Comparison of ENCODE assay signal across 27 cellular contexts in the genomic region with DNA sequence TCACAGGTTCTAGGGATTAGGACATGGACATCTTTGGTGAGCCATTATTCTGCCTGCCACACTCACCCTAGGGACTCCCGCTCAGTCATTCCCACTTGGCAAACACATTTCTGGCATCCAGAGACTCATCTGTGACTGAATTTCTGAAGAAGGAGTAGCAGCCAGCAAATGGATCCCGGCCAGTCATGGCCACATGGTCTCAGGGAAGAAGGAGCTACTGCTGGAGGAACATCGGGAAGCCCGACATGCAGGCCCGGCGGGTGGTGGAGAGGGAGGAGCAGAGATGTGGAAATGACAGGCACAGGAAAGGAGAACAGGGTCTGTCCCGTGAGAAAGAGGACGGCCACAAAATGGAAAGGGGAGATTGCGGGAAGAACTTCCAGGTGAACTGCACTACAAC.
DNase-seq lines count a peak whose midpoint lies in the region; ATAC-seq and TF ChIP-seq lines count a peak whose summit lies in the region.
"Had no signal": no experiment of that assay in that cellular context is flagged by ENCODE, and none has a peak within 500 bp of the region (broad histone marks: within the 10 kb centered on the region; RNA-seq: fewer than 3 reads in every experiment).

No MANE protein-coding gene starts in this region.

- no peak overlapping the region for H3K4me2 ChIP-seq in H9 (ENCODE audit: insufficient read depth, insufficient read length, low read length)
- H3K4me2 ChIP-seq in neuronal stem cell (ENCODE audit: insufficient read depth, low read length, poor library complexity, severe bottlenecking) = no peak overlapping the region
- H3K4me2 ChIP-seq: SK-N-SH had no signal

- no peak overlapping the region for H2BK20ac ChIP-seq in H9 (ENCODE audit: low read depth, low read length, poor library complexity, severe bottlenecking)

- H3K9me3 Mint-ChIP-seq in H9 = no peaks in the 10 kb centered on the region
- H3K9me3 Mint-ChIP-seq: activated CD4-positive, alpha-beta memory T cell treated with anti-CD3 and anti-CD28 coated beads, Interleukin-2, amount 10 ng/mL, durations not matched to agents 7 days and 5 days; activated naive CD8-positive, alpha-beta T cell treated with anti-CD3 and anti-CD28 coated beads for 36 hours; CD8-positive, alpha-beta T cell; natural killer cell; stimulated activated naive B cell treated with anti-CD40 and anti-IgM and Interleukin-4, amounts not matched to agents 10 μg/mL and 1 μg/mL and 100 μg/mL, for 72 hours had no signal

- H3K4me3 Mint-ChIP-seq in H9 = no peak overlapping the region
- H3K4me3 Mint-ChIP-seq: activated CD4-positive, alpha-beta memory T cell treated with anti-CD3 and anti-CD28 coated beads, Interleukin-2, amount 10 ng/mL, durations not matched to agents 7 days and 5 days; activated naive CD8-positive, alpha-beta T cell treated with anti-CD3 and anti-CD28 coated beads for 36 hours; CD8-positive, alpha-beta T cell; natural killer cell; stimulated activated naive B cell treated with anti-CD40 and anti-IgM and Interleukin-4, amounts not matched to agents 10 μg/mL and 1 μg/mL and 100 μg/mL, for 72 hours; T-helper 17 cell had no signal

- TF ChIP-seq CTCF in H9 (conservative IDR thresholded peaks at IDR 0.05) = no peak

- H2BK15ac ChIP-seq in H9 (ENCODE audit: low read depth, low read length) (no peak overlapping the region), neuronal stem cell (ENCODE audit: low read length) (no peak overlapping the region)

- H4K5ac ChIP-seq in H9 (ENCODE audit: insufficient read length, low read depth, low read length) = no peak overlapping the region

- peaks cover 9% of the 10 kb centered on the region; the same call in 1 of the 2 replicates for H3K27me3 Mint-ChIP-seq in H9 (ENCODE audit: low read depth)
- H3K27me3 Mint-ChIP-seq: activated naive CD8-positive, alpha-beta T cell treated with anti-CD3 and anti-CD28 coated beads for 36 hours had no signal

- H4K91ac ChIP-seq in H9 (ENCODE audit: insufficient read length, low read depth, low read length) = no peak overlapping the region
- H4K91ac ChIP-seq in neuronal stem cell (ENCODE audit: low read depth, low read length, poor library complexity) = no peak overlapping the region

- no peak overlapping the region for H2BK120ac ChIP-seq in H9 (ENCODE audit: low read depth, low read length, poor library complexity, severe bottlenecking)
- no peak overlapping the region for H2BK120ac ChIP-seq in neuronal stem cell (ENCODE audit: low read depth, low read length)

- H3K23ac ChIP-seq in H9 (ENCODE audit: insufficient read length, low read depth, low read length) (no peak overlapping the region), neuronal stem cell (ENCODE audit: low read depth, low read length, poor library complexity) (no peak overlapping the region)

- H3K4me1 ChIP-seq in aorta (ENCODE audit: control insufficient read depth in 1 of 2, insufficient read depth in 2 of 2, low read length in 2 of 2) = no peaks in the 10 kb centered on the region
- peaks cover 10% of the 10 kb centered on the region; the same call in 1 of the 2 replicates for H3K4me1 ChIP-seq in H9 (ENCODE audit: insufficient read depth, low read length)
- peaks cover 0 to 14% of the 10 kb centered on the region in 2 donors for H3K4me1 ChIP-seq in neuronal stem cell (ENCODE audit: control insufficient read depth in 2 of 2, insufficient read depth in 1 of 2, low read depth in 1 of 2, low read length in 2 of 2)
- H3K4me1 ChIP-seq: pancreas had no signal

- DNase-seq in Right ventricle myocardium superior (peak; percentile 52), cardiac septum (ENCODE audit: low spot score) (no peak), cerebellar nuclear complex (lab: John Stamatoyannopoulos, UW) (peak; percentile 27 to 43), middle frontal gyrus (ENCODE audit: extremely low spot score, low spot score) (peak; percentile 63), aorta (peak; percentile 81 to 86), NCI-H128 (lab: John Stamatoyannopoulos, UW; ENCODE audit: unreplicated experiment) (no peak), H9 (no peak), neuronal stem cell (ENCODE audit: low spot score) (no peak)
- DNase-seq: activated CD4-positive, alpha-beta memory T cell treated with anti-CD3 and anti-CD28 coated beads, Interleukin-2, amount 10 ng/mL, durations not matched to agents 7 days and 5 days; activated CD4-positive, alpha-beta T cell treated with anti-CD3 and anti-CD28 coated beads for 1 hour; activated naive CD8-positive, alpha-beta T cell treated with anti-CD3 and anti-CD28 coated beads for 36 hours; AML-193; CD8-positive, alpha-beta T cell; central memory CD4-positive, alpha-beta T cell; natural killer cell; NCI-H1092; NCI-H2029; NCI-H2227 treated with DMSO at 0.1 percent for 48 hours; NCI-H82; pancreas; SK-N-SH; stimulated activated CD4-positive, alpha-beta T cell treated with anti-CD3 and anti-CD28 coated beads, Interleukin-4, amount 100 ng/mL, for 4 hours; stimulated activated naive B cell treated with anti-CD40 and anti-IgM and Interleukin-4, amounts not matched to agents 10 μg/mL and 1 μg/mL and 100 μg/mL, for 72 hours; T-helper 17 cell; testis had no signal

- H3K79me1 ChIP-seq in H9 (ENCODE audit: insufficient read depth, low read depth, low read length, poor library complexity, severe bottlenecking) (no peaks in the 10 kb centered on the region), neuronal stem cell (ENCODE audit: low read depth, low read length) (no peaks in the 10 kb centered on the region)

- no peak overlapping the region for H3K18ac ChIP-seq in H9 (ENCODE audit: insufficient read length, low read depth, low read length)
- H3K18ac ChIP-seq in neuronal stem cell (ENCODE audit: low read length) = no peak overlapping the region

- H3K27ac Mint-ChIP-seq in H9 = peak overlapping the region in 1 of 3 experiments; percentile 9; a peak in 1 of 7 replicates
- H3K27ac Mint-ChIP-seq: activated CD4-positive, alpha-beta memory T cell treated with anti-CD3 and anti-CD28 coated beads, Interleukin-2, amount 10 ng/mL, durations not matched to agents 7 days and 5 days; activated naive CD8-positive, alpha-beta T cell treated with anti-CD3 and anti-CD28 coated beads for 36 hours; CD8-positive, alpha-beta T cell; natural killer cell; stimulated activated naive B cell treated with anti-CD40 and anti-IgM and Interleukin-4, amounts not matched to agents 10 μg/mL and 1 μg/mL and 100 μg/mL, for 72 hours; T-helper 17 cell had no signal

- no peaks in the 10 kb centered on the region for H3K79me2 ChIP-seq in H9 (ENCODE audit: insufficient read depth, low read length)

- H3K9ac ChIP-seq in H9 (ENCODE audit: extremely low read depth, insufficient read length, low read length) (no peak overlapping the region), neuronal stem cell (ENCODE audit: low read depth, low read length, poor library complexity) (no peak overlapping the region)
- H3K9ac ChIP-seq: SK-N-SH had no signal

- no peaks in the 10 kb centered on the region for H3K27me3 ChIP-seq in aorta (ENCODE audit: control insufficient read depth in 1 of 2, insufficient read depth in 2 of 2, low read length in 1 of 2)
- H3K27me3 ChIP-seq in H9 (ENCODE audit: insufficient read depth, low read length) = no peaks in the 10 kb centered on the region
- H3K27me3 ChIP-seq in neuronal stem cell (ENCODE audit: control insufficient read depth in 3 of 3, insufficient read depth in 3 of 3, low read depth in 1 of 3, low read length in 3 of 3) = no peaks in the 10 kb centered on the region
- H3K27me3 ChIP-seq: pancreas, testis had no signal

- H3T11ph ChIP-seq in H9 (ENCODE audit: low read length) = no peak overlapping the region

- H3K14ac ChIP-seq in H9 (ENCODE audit: insufficient read depth, low read length) (no peak overlapping the region), neuronal stem cell (ENCODE audit: low read length) (no peak overlapping the region)

- H4K8ac ChIP-seq in H9 (replicated peaks; ENCODE audit: insufficient read length, low read depth, low read length) = no peak overlapping the region
- H4K8ac ChIP-seq in neuronal stem cell (ENCODE audit: low read depth, low read length) = no peak overlapping the region

- H2AK5ac ChIP-seq in H9 (ENCODE audit: insufficient read length, low read length) (no peak overlapping the region), neuronal stem cell (ENCODE audit: low read depth, low read length) (no peak overlapping the region)

- no peak overlapping the region for H2AFZ ChIP-seq in H9 (ENCODE audit: low read length)
- no peak overlapping the region for H2AFZ ChIP-seq in neuronal stem cell (ENCODE audit: low read length)

- intact Hi-C loops in Right ventricle myocardium superior (cut with DNase I) = no loop called here
- intact Hi-C loops in cardiac septum (cut with DNase I) = no loop called here
- intact Hi-C loops in aorta (cut with DNase I) = no loop called here

- H2BK12ac ChIP-seq in H9 (ENCODE audit: insufficient read length, low read depth, low read length) (no peak overlapping the region), neuronal stem cell (ENCODE audit: low read length) (no peak overlapping the region)

- WGBS in aorta, 2 donors = 29 to 31% methylated on average over 9 of the region's 9 CpGs
- WGBS in H9 (ENCODE audit: extremely low coverage, insufficient read length, low lambda C conversion rate) = no CpG with 5 or more reads among the region's 9 CpGs
- no CpG with 5 or more reads among the region's 9 CpGs for WGBS in neuronal stem cell (ENCODE audit: extremely low coverage in 2 of 2, insufficient read length in 2 of 2, insufficient replicate concordance in 1 of 2), 2 donors

- H3K36me3 Mint-ChIP-seq in H9 (ENCODE audit: insufficient read depth in 1 of 3, low read depth in 3 of 3) = peaks cover 0 to 5% (median 2%) of the 10 kb centered on the region in 3 experiments; a peak in 2 of 7 replicates
- H3K36me3 Mint-ChIP-seq: activated naive CD8-positive, alpha-beta T cell treated with anti-CD3 and anti-CD28 coated beads for 36 hours; CD8-positive, alpha-beta T cell; natural killer cell; stimulated activated naive B cell treated with anti-CD40 and anti-IgM and Interleukin-4, amounts not matched to agents 10 μg/mL and 1 μg/mL and 100 μg/mL, for 72 hours had no signal

- H3K4me3 ChIP-seq in aorta (ENCODE audit: low read length in 2 of 2) = no peak overlapping the region
- no peak overlapping the region for H3K4me3 ChIP-seq in neuronal stem cell (ENCODE audit: low read length in 2 of 2)
- H3K4me3 ChIP-seq: pancreas, testis had no signal

- no peaks in the 10 kb centered on the region for H3K36me3 ChIP-seq in aorta (ENCODE audit: control insufficient read depth in 1 of 2, insufficient read depth in 2 of 2, low read length in 1 of 2)
- H3K36me3 ChIP-seq in neuronal stem cell (replicated peaks in 1 of 2; ENCODE audit: control insufficient read depth in 2 of 2, insufficient read depth in 2 of 2, low read length in 2 of 2) = peaks cover 2 to 91% of the 10 kb centered on the region in 2 donors
- H3K36me3 ChIP-seq: pancreas had no signal

- H3K23me2 ChIP-seq in H9 (ENCODE audit: insufficient read length, low read depth, low read length, poor library complexity, severe bottlenecking) = no peaks in the 10 kb centered on the region

- H3K4me1 Mint-ChIP-seq in H9 = peaks cover 50 to 60% of the 10 kb centered on the region in 2 experiments
- H3K4me1 Mint-ChIP-seq: activated CD4-positive, alpha-beta memory T cell treated with anti-CD3 and anti-CD28 coated beads, Interleukin-2, amount 10 ng/mL, durations not matched to agents 7 days and 5 days; activated naive CD8-positive, alpha-beta T cell treated with anti-CD3 and anti-CD28 coated beads for 36 hours; natural killer cell; stimulated activated naive B cell treated with anti-CD40 and anti-IgM and Interleukin-4, amounts not matched to agents 10 μg/mL and 1 μg/mL and 100 μg/mL, for 72 hours had no signal

- no peak overlapping the region for H3K27ac ChIP-seq in aorta (ENCODE audit: low read depth in 1 of 2, low read length in 2 of 2)
- H3K27ac ChIP-seq in H9 (ENCODE audit: insufficient read length, low read depth, low read length) = no peak overlapping the region
- no peak overlapping the region for H3K27ac ChIP-seq in neuronal stem cell (replicated peaks; ENCODE audit: low read length)
- H3K27ac ChIP-seq: pancreas, RWPE1, testis had no signal

- ATAC-seq in Right ventricle myocardium superior (ENCODE audit: poor library complexity) = no peak
- no peak for ATAC-seq in aorta (ENCODE audit: low FRiP score)
- ATAC-seq: CD8-positive, alpha-beta T cell; natural killer cell; pancreas; sciatic nerve; stimulated activated naive B cell treated with anti-CD40 and anti-IgM and Interleukin-4, amounts not matched to agents 10 μg/mL and 1 μg/mL and 100 μg/mL, for 72 hours; T-helper 17 cell had no signal

- H3K9me3 ChIP-seq in aorta (ENCODE audit: control insufficient read depth, low read length) (no peaks in the 10 kb centered on the region), H9 (ENCODE audit: control insufficient read depth, low read depth, low read length) (no peaks in the 10 kb centered on the region), neuronal stem cell (replicated peaks in 1 of 2; ENCODE audit: control insufficient read depth in 2 of 2, insufficient read depth in 1 of 2, low read depth in 1 of 2, low read length in 2 of 2) (no peaks in the 10 kb centered on the region)
- H3K9me3 ChIP-seq: pancreas, SK-N-SH, testis had no signal

- peaks cover 2% of the 10 kb centered on the region for H4K20me1 ChIP-seq in H9 (ENCODE audit: control insufficient read depth, insufficient read depth, insufficient read length)

- H2BK5ac ChIP-seq in H9 (ENCODE audit: insufficient read length, low read length) = no peak overlapping the region
- no peak overlapping the region for H2BK5ac ChIP-seq in neuronal stem cell (ENCODE audit: low read length)

- H3K56ac ChIP-seq in H9 (ENCODE audit: insufficient read length, low read depth, low read length) = no peak overlapping the region

- no peak overlapping the region for H3K4ac ChIP-seq in H9 (ENCODE audit: low read depth, low read length)
- H3K4ac ChIP-seq in neuronal stem cell (ENCODE audit: low read length) = no peak overlapping the region

Comparison
In these comparisons a context has a peak if more than half of its experiments do, and no peak if none do; other contexts are left out.
1. DNase-seq: peak in Right ventricle myocardium superior (single experiment), cerebellar nuclear complex (2 of 2), middle frontal gyrus (single experiment) and aorta (2 of 2); none in cardiac septum (single experiment), NCI-H128 (single experiment), H9 (single experiment) and neuronal stem cell (single experiment).